In genomic region chr6:7119272-7119801, GRCh38 we compare ENCODE assay signal across 18 cellular contexts. TPM values are rescaled to one million over a fixed set of nuclear protein-coding genes. Genes with fewer than 3 reads are reported as not detected.
A peak's percentile ranks its signal among the peaks of the same experiment; 100 is the strongest.
DNase-seq lines count a peak whose midpoint lies in the region; ATAC-seq and TF ChIP-seq lines count a peak whose summit lies in the region.
"Had no signal": no experiment of that assay in that cellular context is flagged by ENCODE, and none has a peak within 500 bp of the region (broad histone marks: within the 10 kb centered on the region; RNA-seq: fewer than 3 reads in every experiment).

No MANE protein-coding gene starts in this region.

- peaks cover 27% of the 10 kb centered on the region for H3K4me1 Mint-ChIP-seq in activated naive CD8-positive, alpha-beta T cell treated with anti-CD3 and anti-CD28 coated beads, Interleukin-2, amount 10 ng/mL, durations not matched to agents 7 days and 5 days
- peaks cover 45% of the 10 kb centered on the region for H3K4me1 Mint-ChIP-seq in activated naive CD8-positive, alpha-beta T cell treated with anti-CD3 and anti-CD28 coated beads for 36 hours

- 94% methylated on average over 12 of the region's 12 CpGs for WGBS in thymus

- no peak for TF ChIP-seq CTCF in WERI-Rb-1 (IDR thresholded peaks at IDR 0.05; ENCODE audit: low read depth, low read length)

- no peaks in the 10 kb centered on the region for H3K4me1 ChIP-seq in thymus (ENCODE audit: control insufficient read depth, insufficient read depth, low read length)

- H3K27me3 ChIP-seq in WERI-Rb-1 (ENCODE audit: insufficient read depth, low read depth, severe bottlenecking) (no peaks in the 10 kb centered on the region), thymus (ENCODE audit: control insufficient read depth, insufficient read depth) (no peaks in the 10 kb centered on the region)
- H3K27me3 ChIP-seq: ascending aorta; BLaER1 treated with 17β-estradiol and CSF1 and Interleukin-3, amounts not matched to agents 10 nM and 100 nM; Peyer's patch had no signal

- peaks cover 27% of the 10 kb centered on the region for H3K36me3 Mint-ChIP-seq in activated naive CD8-positive, alpha-beta T cell treated with anti-CD3 and anti-CD28 coated beads, Interleukin-2, amount 10 ng/mL, durations not matched to agents 7 days and 5 days
- H3K36me3 Mint-ChIP-seq in activated naive CD8-positive, alpha-beta T cell treated with anti-CD3 and anti-CD28 coated beads for 36 hours: peaks cover 32% of the 10 kb centered on the region

- H3K9me3 Mint-ChIP-seq in activated naive CD8-positive, alpha-beta T cell treated with anti-CD3 and anti-CD28 coated beads, Interleukin-2, amount 10 ng/mL, durations not matched to agents 7 days and 5 days: no peaks in the 10 kb centered on the region
- no peaks in the 10 kb centered on the region for H3K9me3 Mint-ChIP-seq in activated naive CD8-positive, alpha-beta T cell treated with anti-CD3 and anti-CD28 coated beads for 36 hours
- H3K9me3 Mint-ChIP-seq: IgD-negative memory B cell had no signal

- no peak for ATAC-seq in activated naive CD8-positive, alpha-beta T cell treated with anti-CD3 and anti-CD28 coated beads, Interleukin-2, amount 10 ng/mL, durations not matched to agents 7 days and 5 days (ENCODE audit: low read depth)
- ATAC-seq in HG03565 (IDR thresholded peaks at IDR 0.05; ENCODE audit: unreplicated experiment) (no peak), GM19395 (IDR thresholded peaks at IDR 0.05; ENCODE audit: unreplicated experiment) (no peak)
- ATAC-seq: sciatic nerve had no signal

- H3K4me3 ChIP-seq in WERI-Rb-1 (ENCODE audit: low read depth, low read length) (no peak overlapping the region), thymus (ENCODE audit: low read length) (no peak overlapping the region)
- H3K4me3 ChIP-seq: ascending aorta; BLaER1 treated with 17β-estradiol and CSF1 and Interleukin-3, amounts not matched to agents 10 nM and 100 nM; Peyer's patch; thoracic aorta had no signal

- DNase-seq in activated naive CD8-positive, alpha-beta T cell treated with anti-CD3 and anti-CD28 coated beads, Interleukin-2, amount 10 ng/mL, durations not matched to agents 7 days and 5 days: no peak
- DNase-seq in activated naive CD8-positive, alpha-beta T cell treated with anti-CD3 and anti-CD28 coated beads for 36 hours: no peak
- DNase-seq in WERI-Rb-1 (peak; percentile 3), left kidney (ENCODE audit: low read depth, low spot score) (peak; percentile 54), RPMI8226 (no peak)
- DNase-seq: activated effector memory CD4-positive, alpha-beta T cell treated with anti-CD3 and anti-CD28 coated beads, Interleukin-2, amount 50 U/mL, for 16 hours; midbrain; MV-4-11; NCI-H69; Peyer's patch had no signal

- H3K27ac Mint-ChIP-seq in activated naive CD8-positive, alpha-beta T cell treated with anti-CD3 and anti-CD28 coated beads, Interleukin-2, amount 10 ng/mL, durations not matched to agents 7 days and 5 days: peak overlapping the region; percentile 54
- H3K27ac Mint-ChIP-seq in activated naive CD8-positive, alpha-beta T cell treated with anti-CD3 and anti-CD28 coated beads for 36 hours: no peak overlapping the region
- H3K27ac Mint-ChIP-seq: IgD-negative memory B cell had no signal

- H3K27ac ChIP-seq in WERI-Rb-1 (peak overlapping the region; percentile 11), thymus (ENCODE audit: low read depth) (peak overlapping the region; percentile 19)
- H3K27ac ChIP-seq: ascending aorta; BLaER1 treated with 17β-estradiol and CSF1 and Interleukin-3, amounts not matched to agents 10 nM and 100 nM; Peyer's patch; thoracic aorta had no signal

- no peaks in the 10 kb centered on the region for H3K27me3 Mint-ChIP-seq in activated naive CD8-positive, alpha-beta T cell treated with anti-CD3 and anti-CD28 coated beads, Interleukin-2, amount 10 ng/mL, durations not matched to agents 7 days and 5 days
- H3K27me3 Mint-ChIP-seq in activated naive CD8-positive, alpha-beta T cell treated with anti-CD3 and anti-CD28 coated beads for 36 hours: no peaks in the 10 kb centered on the region
- H3K27me3 Mint-ChIP-seq: IgD-negative memory B cell had no signal

- POLR2A ChIA-PET in activated naive CD8-positive, alpha-beta T cell treated with anti-CD3 and anti-CD28 coated beads, Interleukin-2, amount 10 ng/mL, durations not matched to agents 7 days and 5 days (lab: Charles Lee): interaction anchor here (1.2 to 1.9 kb wide), 2 partner anchors 9 to 48 kb away, joined by 3 to 5 read pairs; no protein-coding TSS in a partner anchor

- no peaks in the 10 kb centered on the region for H3K9me3 ChIP-seq in WERI-Rb-1 (ENCODE audit: severe bottlenecking)
- H3K9me3 ChIP-seq in thymus (ENCODE audit: control insufficient read depth): no peaks in the 10 kb centered on the region
- H3K9me3 ChIP-seq: ascending aorta, Peyer's patch, thoracic aorta had no signal

- H3K36me3 ChIP-seq in WERI-Rb-1: peaks cover 23% of the 10 kb centered on the region
- H3K36me3 ChIP-seq in thymus (ENCODE audit: control insufficient read depth, insufficient read depth): no peaks in the 10 kb centered on the region
- H3K36me3 ChIP-seq: ascending aorta, Peyer's patch had no signal

- no peak overlapping the region for H3K4me3 Mint-ChIP-seq in activated naive CD8-positive, alpha-beta T cell treated with anti-CD3 and anti-CD28 coated beads, Interleukin-2, amount 10 ng/mL, durations not matched to agents 7 days and 5 days
- no peak overlapping the region for H3K4me3 Mint-ChIP-seq in activated naive CD8-positive, alpha-beta T cell treated with anti-CD3 and anti-CD28 coated beads for 36 hours

RNA-seq across cellular contexts. Expression of gene RREB1, which starts 11.6 kb away (rescaled TPM):
- total RNA-seq in activated naive CD8-positive, alpha-beta T cell treated with anti-CD3 and anti-CD28 coated beads, Interleukin-2, amount 10 ng/mL, durations not matched to agents 7 days and 5 days: 10 to 100 TPM; 37.0 to 39.1 TPM
- 10 to 100 TPM; 17.4 to 18.5 TPM for total RNA-seq in activated naive CD8-positive, alpha-beta T cell treated with anti-CD3 and anti-CD28 coated beads for 36 hours
- polyA plus RNA-seq in thymus: 9.2 TPM

Comparison
In these comparisons a context has a peak if more than half of its experiments do, and no peak if none do; other contexts are left out.
1. DNase-seq: peak in WERI-Rb-1 (single experiment) and left kidney (single experiment); none in activated naive CD8-positive, alpha-beta T cell treated with anti-CD3 and anti-CD28 coated beads, Interleukin-2, amount 10 ng/mL, durations not matched to agents 7 days and 5 days (single experiment), activated naive CD8-positive, alpha-beta T cell treated with anti-CD3 and anti-CD28 coated beads for 36 hours (single experiment) and RPMI8226 (single experiment).